Comparison of ENCODE assay signal across 8 cellular contexts in the genomic region with DNA sequence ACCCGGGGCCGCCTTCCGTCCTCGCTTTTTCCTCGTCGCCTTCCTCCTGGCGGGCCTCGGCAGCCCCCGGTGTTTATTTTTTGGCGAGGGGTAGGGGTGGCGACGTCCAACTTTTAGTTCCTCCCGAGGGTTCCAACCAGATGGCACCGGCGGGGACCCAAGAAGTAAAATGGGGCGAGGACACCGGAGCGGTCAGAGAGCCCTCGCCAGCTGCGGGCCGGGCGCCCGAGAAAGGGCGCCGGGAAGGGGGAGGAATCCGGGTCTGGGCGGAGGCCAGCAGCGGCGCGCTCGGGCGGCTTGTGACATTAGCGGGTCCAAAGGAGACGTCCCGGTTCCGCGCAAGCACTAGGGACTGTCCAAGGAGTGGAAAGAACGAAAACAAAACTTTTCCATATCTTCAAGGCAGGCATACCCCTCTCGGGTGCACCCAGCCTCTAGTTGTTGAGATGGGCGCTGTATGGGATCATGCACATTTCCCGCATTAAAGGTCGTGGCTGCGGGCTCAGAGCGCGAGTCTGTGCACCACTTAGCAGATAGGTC.
DNase-seq lines count a peak whose midpoint lies in the region; ATAC-seq, FAIRE-seq and TF ChIP-seq lines count a peak whose summit lies in the region.

No MANE protein-coding gene starts in this region.

- H3K27me3 ChIP-seq in RWPE2 (ENCODE audit: insufficient read depth, poor library complexity, severe bottlenecking) (no peaks in the 10 kb centered on the region), rectal smooth muscle tissue (ENCODE audit: control insufficient read depth, insufficient read depth, low read length) (no peaks in the 10 kb centered on the region)

- H3K27ac ChIP-seq in RWPE2 (ENCODE audit: poor library complexity, severe bottlenecking), result peak overlapping the region; percentile 35
- peak overlapping the region; percentile 92 for H3K27ac ChIP-seq in rectal smooth muscle tissue (ENCODE audit: low read depth, low read length)

- DNase-seq in activated T-cell treated with anti-CD3 and anti-CD28 coated beads, Interleukin-2, amount 50 U/mL, for 1 hour, result peak; percentile 32
- DNase-seq in activated T-cell treated with anti-CD3 and anti-CD28 coated beads for 4 hours (no peak), RWPE2 (ENCODE audit: low spot score) (no peak), T47D (ENCODE audit: low read depth in 1 of 2, low spot score in 1 of 2) (peak; percentile 25 to 28), RCC 7860 (ENCODE audit: low spot score) (no peak)

- H3K9me3 ChIP-seq in RWPE2 (ENCODE audit: severe bottlenecking), result no peaks in the 10 kb centered on the region

- peaks cover 6% of the 10 kb centered on the region for H3K36me3 ChIP-seq in RWPE2 (ENCODE audit: low read depth)
- no peaks in the 10 kb centered on the region for H3K36me3 ChIP-seq in rectal smooth muscle tissue (ENCODE audit: control insufficient read depth, insufficient read depth, low read length)

- H3K4me1 ChIP-seq in RWPE2 (ENCODE audit: insufficient read depth, poor library complexity, severe bottlenecking) (peaks cover 5% of the 10 kb centered on the region), rectal smooth muscle tissue (ENCODE audit: control insufficient read depth, insufficient read depth, low read length) (no peaks in the 10 kb centered on the region)

- peak overlapping the region; percentile 67 for H3K9ac ChIP-seq in rectal smooth muscle tissue (ENCODE audit: low read length)

- no peak for FAIRE-seq in RCC 7860 (lab: Jason Lieb, UNC)

- TF ChIP-seq CTCF in RWPE2 (IDR thresholded peaks at IDR 0.05; ENCODE audit: poor library complexity, severe bottlenecking), result no peak

- H3K4me3 ChIP-seq in RWPE2 (ENCODE audit: severe bottlenecking), result peak overlapping the region; percentile 87
- H3K4me3 ChIP-seq in iPS-11a (ENCODE audit: low read depth, low read length), result peak overlapping the region; percentile 62
- H3K4me3 ChIP-seq in rectal smooth muscle tissue (ENCODE audit: low read length), result peak overlapping the region; percentile 60

- ATAC-seq in HG02970 (IDR thresholded peaks at IDR 0.05; ENCODE audit: low FRiP score, unreplicated experiment), result peak; percentile 17
- ATAC-seq in RWPE2 (ENCODE audit: low read depth), result peak; percentile 23

- in situ Hi-C loops in T47D (cut with HindIII; ENCODE audit: low pct_unique_long_range_greater_than_20kb, low sequenced_read_pairs), result no loop called here

Comparison
In these comparisons a context has a peak if more than half of its experiments do, and no peak if none do; other contexts are left out.
1. DNase-seq: peak in activated T-cell treated with anti-CD3 and anti-CD28 coated beads, Interleukin-2, amount 50 U/mL, for 1 hour (single experiment) and T47D (2 of 2); none in activated T-cell treated with anti-CD3 and anti-CD28 coated beads for 4 hours (single experiment), RWPE2 (single experiment) and RCC 7860 (single experiment).
2. Peak in every context shown above with its lines, with median percentiles within 50 percentile points of each other: H3K4me3 ChIP-seq.